12 cellular contexts compared by ENCODE assay signal in genomic region chr1:154314226-154314625, GRCh38. TPM values are rescaled to one million over a fixed set of nuclear protein-coding genes. Genes with fewer than 3 reads are reported as not detected.
"Had no signal": no experiment of that assay in that cellular context is flagged by ENCODE, and none has a peak within 500 bp of the region (broad histone marks: within the 10 kb centered on the region; RNA-seq: fewer than 3 reads in every experiment).

No MANE protein-coding gene starts in this region.

RNA-seq across cellular contexts. Expression of gene AQP10, which starts 6.7 kb away (rescaled TPM):
- total RNA-seq: kidney, kidney epithelial cell, left cardiac atrium, left colon, left lobe of liver, lower leg skin, mammary epithelial cell, mesenteric fat pad, mucosa of descending colon, myocyte had no signal
- polyA plus RNA-seq: liver; mammary epithelial cell; naive thymus-derived CD4-positive, alpha-beta T cell had no signal
